17 cellular contexts compared by ENCODE assay signal in the genomic region with DNA sequence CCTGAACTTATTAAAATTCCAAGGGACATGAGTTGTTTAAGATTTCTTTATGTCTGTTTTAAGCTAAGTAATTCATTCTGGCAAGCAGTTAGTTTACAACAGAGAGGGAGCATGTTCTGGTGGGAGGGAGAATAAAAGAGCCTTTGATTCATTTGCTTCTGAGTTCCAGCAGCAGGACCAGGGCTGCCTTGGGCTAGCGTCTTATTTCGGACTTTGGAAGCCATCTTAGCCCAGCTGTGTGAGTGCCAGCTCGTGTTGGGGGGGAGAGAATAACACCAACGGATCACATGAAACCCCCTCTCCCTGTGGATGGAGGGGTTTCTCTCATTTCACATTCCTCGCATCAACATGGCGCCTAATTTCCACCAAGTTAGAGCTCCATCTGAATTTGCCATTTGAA. TPM values are rescaled to one million over a fixed set of nuclear protein-coding genes. Genes with fewer than 3 reads are reported as not detected.
A peak's percentile ranks its signal among the peaks of the same experiment; 100 is the strongest.
DNase-seq lines count a peak whose midpoint lies in the region; ATAC-seq, FAIRE-seq and TF ChIP-seq lines count a peak whose summit lies in the region.
"Had no signal": no experiment of that assay in that cellular context is flagged by ENCODE, and none has a peak within 500 bp of the region (broad histone marks: within the 10 kb centered on the region; RNA-seq: fewer than 3 reads in every experiment).

No MANE protein-coding gene starts in this region.

- H2BK5ac ChIP-seq in trophoblast cell (ENCODE audit: low read depth, low read length, poor library complexity): peak overlapping the region; percentile 57

- H3K27me3 Mint-ChIP-seq in stimulated activated naive B cell treated with anti-CD40 and anti-IgM and Interleukin-4, amounts not matched to agents 10 μg/mL and 1 μg/mL and 100 μg/mL, for 72 hours: no peaks in the 10 kb centered on the region
- H3K27me3 Mint-ChIP-seq: dendritic cell treated with granulocyte-macrophage colony-stimulating factor and Interleukin-4, amounts not matched to agents 40 ng/mL and 50 ng/mL, for 4 days had no signal

- peaks cover 66% of the 10 kb centered on the region for H3K4me1 ChIP-seq in cardiac muscle cell (ENCODE audit: low read depth)
- peaks cover 71% of the 10 kb centered on the region for H3K4me1 ChIP-seq in left ventricle myocardium inferior
- peaks cover 7 to 13% of the 10 kb centered on the region in 2 experiments for H3K4me1 ChIP-seq in trophoblast cell (ENCODE audit: control insufficient read depth in 1 of 2, insufficient read depth in 2 of 2, low read length in 2 of 2)
- peaks cover 6 to 8% of the 10 kb centered on the region in 2 donors for H3K4me1 ChIP-seq in aorta (ENCODE audit: control insufficient read depth in 1 of 2, insufficient read depth in 2 of 2, low read length in 2 of 2)
- H3K4me1 ChIP-seq in pancreas: peaks cover 5 to 29% (median 15%) of the 10 kb centered on the region in 3 donors
- H3K4me1 ChIP-seq: parathyroid adenoma had no signal

- no peaks in the 10 kb centered on the region for H3K9me3 Mint-ChIP-seq in stimulated activated naive B cell treated with anti-CD40 and anti-IgM and Interleukin-4, amounts not matched to agents 10 μg/mL and 1 μg/mL and 100 μg/mL, for 72 hours
- H3K9me3 Mint-ChIP-seq: activated CD4-positive, alpha-beta T cell treated with anti-CD3 and anti-CD28 coated beads, Interleukin-2, amount 10 ng/mL, durations not matched to agents 7 days and 5 days; activated T-cell treated with anti-CD3 and anti-CD28 coated beads, Interleukin-2, amount 50 U/mL, for 24 hours; dendritic cell treated with granulocyte-macrophage colony-stimulating factor and Interleukin-4, amounts not matched to agents 40 ng/mL and 50 ng/mL, for 4 days had no signal

- H3K79me1 ChIP-seq in trophoblast cell (ENCODE audit: low read length): peaks cover 5% of the 10 kb centered on the region

- no peak overlapping the region for H2AK5ac ChIP-seq in trophoblast cell (ENCODE audit: low read length)

- H3K4ac ChIP-seq in trophoblast cell (ENCODE audit: low read depth, low read length): peak overlapping the region; percentile 28

- H3K36me3 Mint-ChIP-seq in stimulated activated naive B cell treated with anti-CD40 and anti-IgM and Interleukin-4, amounts not matched to agents 10 μg/mL and 1 μg/mL and 100 μg/mL, for 72 hours: peaks cover 0 to 4% of the 10 kb centered on the region in 2 donors
- H3K36me3 Mint-ChIP-seq: CD8-positive, alpha-beta memory T cell had no signal

- WGBS in trophoblast cell (ENCODE audit: extremely low coverage, insufficient coverage, insufficient read length): no CpG with 5 or more reads among the region's 6 CpGs
- WGBS in aorta, 2 donors: 35 to 41% methylated on average over 6 of the region's 6 CpGs
- 86 to 87% methylated on average over 6 of the region's 6 CpGs for whole genome bisulfite sequencing in pancreas, 2 donors

- H2BK12ac ChIP-seq in trophoblast cell (ENCODE audit: low read length): peak overlapping the region; percentile 12

- H3K14ac ChIP-seq in trophoblast cell (ENCODE audit: low read length): no peak overlapping the region

- H4K12ac ChIP-seq in trophoblast cell (ENCODE audit: low read depth, low read length): no peak overlapping the region

- H3K9me3 ChIP-seq in cardiac muscle cell (ENCODE audit: low read depth): no peaks in the 10 kb centered on the region
- H3K9me3 ChIP-seq in left ventricle myocardium inferior (replicated peaks): no peaks in the 10 kb centered on the region
- H3K9me3 ChIP-seq in trophoblast cell (ENCODE audit: insufficient read depth, low read depth, low read length): no peaks in the 10 kb centered on the region
- H3K9me3 ChIP-seq in aorta (ENCODE audit: control insufficient read depth, low read length): no peaks in the 10 kb centered on the region
- no peaks in the 10 kb centered on the region for H3K9me3 ChIP-seq in pancreas
- H3K9me3 ChIP-seq: vagina had no signal

- H3K27ac ChIP-seq in cardiac muscle cell (peak overlapping the region; percentile 93), left ventricle myocardium inferior (replicated peaks) (no peak overlapping the region), trophoblast cell (ENCODE audit: low read depth, low read length) (peak overlapping the region; percentile 3), aorta (ENCODE audit: low read depth in 1 of 2, low read length in 2 of 2) (peak overlapping the region; percentile 60 to 93), pancreas (no peak overlapping the region)
- H3K27ac ChIP-seq: parathyroid adenoma had no signal

- no peak overlapping the region for H3K27ac Mint-ChIP-seq in stimulated activated naive B cell treated with anti-CD40 and anti-IgM and Interleukin-4, amounts not matched to agents 10 μg/mL and 1 μg/mL and 100 μg/mL, for 72 hours
- H3K27ac Mint-ChIP-seq: activated CD4-positive, alpha-beta T cell treated with anti-CD3 and anti-CD28 coated beads, Interleukin-2, amount 10 ng/mL, durations not matched to agents 7 days and 5 days; activated T-cell treated with anti-CD3 and anti-CD28 coated beads, Interleukin-2, amount 50 U/mL, for 24 hours; CD8-positive, alpha-beta memory T cell; dendritic cell treated with granulocyte-macrophage colony-stimulating factor and Interleukin-4, amounts not matched to agents 40 ng/mL and 50 ng/mL, for 4 days had no signal

- H4K8ac ChIP-seq in trophoblast cell (ENCODE audit: low read depth, low read length): no peak overlapping the region

- intact Hi-C loops in left ventricle myocardium inferior (cut with micrococcal nuclease) (loop anchor here (10.0 kb wide), 1 partner anchor 111 kb away; no protein-coding TSS in a partner anchor), left ventricle myocardium superior (cut with micrococcal nuclease) (no loop called here), aorta (cut with DNase I) (no loop called here), pancreas (cut with DNase I) (no loop called here)

- H2BK120ac ChIP-seq in trophoblast cell (ENCODE audit: insufficient read depth, low read length, poor library complexity): peak overlapping the region; percentile 21

- H3K4me3 ChIP-seq in cardiac muscle cell (peak overlapping the region; percentile 25), left ventricle myocardium inferior (no peak overlapping the region), trophoblast cell (ENCODE audit: low read depth, low read length) (no peak overlapping the region), aorta (ENCODE audit: low read length in 2 of 2) (no peak overlapping the region), pancreas (no peak overlapping the region)
- H3K4me3 ChIP-seq: vagina had no signal

- H3K9ac ChIP-seq in trophoblast cell (ENCODE audit: low read length): no peak overlapping the region
- H3K9ac ChIP-seq: parathyroid adenoma had no signal

- DNase-seq in cardiac muscle cell (ENCODE audit: low read depth in 1 of 2, low spot score in 1 of 2) (peak in 1 of 2 donors; percentile 24), left ventricle myocardium inferior (no peak), left ventricle myocardium superior (no peak), trophoblast cell (no peak), aorta (no peak), pancreas (no peak), NCI-H1417 (lab: John Stamatoyannopoulos, UW) (no peak)
- DNase-seq in stimulated activated naive B cell treated with anti-CD40 and anti-IgM and Interleukin-4, amounts not matched to agents 10 μg/mL and 1 μg/mL and 100 μg/mL, for 72 hours: no peak
- DNase-seq: activated CD4-positive, alpha-beta T cell treated with anti-CD3 and anti-CD28 coated beads, Interleukin-2, amount 10 ng/mL, durations not matched to agents 7 days and 5 days; activated T-cell treated with anti-CD3 and anti-CD28 coated beads, Interleukin-2, amount 50 U/mL, for 24 hours; CD8-positive, alpha-beta memory T cell; EL; mesenchymal stem cell; T1000 had no signal

- H4K91ac ChIP-seq in trophoblast cell (ENCODE audit: low read depth, low read length): peak overlapping the region; percentile 41

- ATAC-seq in left ventricle myocardium superior (peak; percentile 7), aorta (ENCODE audit: low FRiP score) (no peak), pancreas (no peak)
- no peak for ATAC-seq in stimulated activated naive B cell treated with anti-CD40 and anti-IgM and Interleukin-4, amounts not matched to agents 10 μg/mL and 1 μg/mL and 100 μg/mL, for 72 hours (replicated peaks)

- TF ChIP-seq CTCF in cardiac muscle cell (IDR thresholded peaks at IDR 0.05; ENCODE audit: low read depth, low read length): no peak
- TF ChIP-seq CTCF in left ventricle myocardium inferior (IDR thresholded peaks at IDR 0.05; ENCODE audit: borderline replicate concordance): no peak
- TF ChIP-seq CTCF in pancreas (IDR thresholded peaks at IDR 0.05): no peak

- no peak overlapping the region for H3K4me2 ChIP-seq in trophoblast cell (ENCODE audit: low read length)

- no peak overlapping the region for H3K18ac ChIP-seq in trophoblast cell (ENCODE audit: low read length)

- H2AFZ ChIP-seq in trophoblast cell (ENCODE audit: insufficient read depth, low read length, poor library complexity): no peak overlapping the region
- H2AFZ ChIP-seq: parathyroid adenoma had no signal

- no peak overlapping the region for H3K23ac ChIP-seq in trophoblast cell (ENCODE audit: low read length)

- peaks cover 4% of the 10 kb centered on the region for H3K79me2 ChIP-seq in trophoblast cell (ENCODE audit: control insufficient read depth, insufficient read depth, low read length, poor library complexity)

- no peak overlapping the region for H3K4me3 Mint-ChIP-seq in stimulated activated naive B cell treated with anti-CD40 and anti-IgM and Interleukin-4, amounts not matched to agents 10 μg/mL and 1 μg/mL and 100 μg/mL, for 72 hours
- H3K4me3 Mint-ChIP-seq: activated CD4-positive, alpha-beta T cell treated with anti-CD3 and anti-CD28 coated beads, Interleukin-2, amount 10 ng/mL, durations not matched to agents 7 days and 5 days; activated T-cell treated with anti-CD3 and anti-CD28 coated beads, Interleukin-2, amount 50 U/mL, for 24 hours; CD8-positive, alpha-beta memory T cell; dendritic cell treated with granulocyte-macrophage colony-stimulating factor and Interleukin-4, amounts not matched to agents 40 ng/mL and 50 ng/mL, for 4 days had no signal

- H3K4me1 Mint-ChIP-seq in stimulated activated naive B cell treated with anti-CD40 and anti-IgM and Interleukin-4, amounts not matched to agents 10 μg/mL and 1 μg/mL and 100 μg/mL, for 72 hours: peaks cover 32 to 43% of the 10 kb centered on the region in 2 donors
- H3K4me1 Mint-ChIP-seq: activated CD4-positive, alpha-beta T cell treated with anti-CD3 and anti-CD28 coated beads, Interleukin-2, amount 10 ng/mL, durations not matched to agents 7 days and 5 days; CD8-positive, alpha-beta memory T cell had no signal

- H3K27me3 ChIP-seq in cardiac muscle cell (no peaks in the 10 kb centered on the region), left ventricle myocardium inferior (ENCODE audit: low read depth) (no peaks in the 10 kb centered on the region), trophoblast cell (ENCODE audit: insufficient read depth, low read length) (no peaks in the 10 kb centered on the region), aorta (ENCODE audit: control insufficient read depth in 1 of 2, insufficient read depth in 2 of 2, low read length in 1 of 2) (no peaks in the 10 kb centered on the region), pancreas (no peaks in the 10 kb centered on the region)
- H3K27me3 ChIP-seq: vagina had no signal

- H3K36me3 ChIP-seq in cardiac muscle cell: no peaks in the 10 kb centered on the region
- no peaks in the 10 kb centered on the region for H3K36me3 ChIP-seq in left ventricle myocardium inferior
- peaks cover 0 to 3% of the 10 kb centered on the region in 2 experiments for H3K36me3 ChIP-seq in trophoblast cell (ENCODE audit: control insufficient read depth in 1 of 2, insufficient read depth in 2 of 2, low read length in 2 of 2)
- H3K36me3 ChIP-seq in aorta (ENCODE audit: control insufficient read depth in 1 of 2, insufficient read depth in 2 of 2, low read length in 1 of 2): no peaks in the 10 kb centered on the region
- no peaks in the 10 kb centered on the region for H3K36me3 ChIP-seq in pancreas
- H3K36me3 ChIP-seq: vagina had no signal

- FAIRE-seq in pancreas (lab: Jason Lieb, UNC): no peak

RNA-seq across cellular contexts. Expression of gene GAB1, which starts 7.3 kb away (rescaled TPM):
- total RNA-seq in cardiac muscle cell: 35.8 and 63.9 TPM in 2 replicates
- polyA plus RNA-seq in cardiac muscle cell: 11.9 and 16.0 TPM in 2 replicates
- 87.1 TPM for total RNA-seq in left ventricle myocardium inferior
- total RNA-seq in left ventricle myocardium superior: 90.7 TPM
- polyA plus RNA-seq in trophoblast cell (2013): 50.4 and 51.1 TPM in 2 replicates
- total RNA-seq in aorta: 100 to 1,000 TPM in 1 of 2 donors, 10 to 100 TPM in 1; 98.0 to 107 TPM
- polyA plus RNA-seq in aorta: 10 to 100 TPM; 10.5 to 12.0 TPM
- 10 to 100 TPM in 4 of 6 donors, 1 to 10 TPM in 2; 5.8 to 21.2 (median 10.1) TPM for total RNA-seq in pancreas
- 1 to 10 TPM; 3.0 to 3.3 TPM for polyA plus RNA-seq in pancreas

Comparison
In these comparisons a context has a peak if more than half of its experiments do, and no peak if none do; other contexts are left out.
1. H3K27ac ChIP-seq: peak in cardiac muscle cell (single experiment), trophoblast cell (single experiment) and aorta (2 of 2); none in left ventricle myocardium inferior (single experiment) and pancreas (0 of 4).